Comparison of ENCODE assay signal across 25 cellular contexts in the genomic region with DNA sequence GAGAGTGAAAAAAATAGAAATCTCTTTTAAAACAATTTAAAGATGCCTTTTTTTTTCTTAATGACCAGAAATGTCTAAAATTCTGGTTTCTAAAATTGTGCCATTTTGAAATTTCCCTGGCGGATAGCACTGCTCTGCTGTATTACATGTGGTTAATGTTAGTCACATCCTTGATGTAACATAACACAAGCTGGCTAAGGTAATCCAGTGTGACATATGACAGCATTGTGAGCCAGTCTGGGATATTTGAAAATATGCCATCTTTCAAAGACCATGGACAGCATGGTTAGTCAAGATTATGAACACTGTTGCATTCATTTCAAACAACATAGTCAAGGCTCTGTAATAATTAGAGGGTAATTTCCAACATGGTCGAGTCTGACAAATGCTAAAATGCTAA.
DNase-seq lines count a peak whose midpoint lies in the region; ATAC-seq and TF ChIP-seq lines count a peak whose summit lies in the region.
"Had no signal": no experiment of that assay in that cellular context is flagged by ENCODE, and none has a peak within 500 bp of the region (broad histone marks: within the 10 kb centered on the region; RNA-seq: fewer than 3 reads in every experiment).

No MANE protein-coding gene starts in this region.

- no peaks in the 10 kb centered on the region for H3K9me3 Mint-ChIP-seq in MCF 10A (ENCODE audit: unreplicated experiment)

- in situ Hi-C loops in mammary epithelial cell (cut with MboI; ENCODE audit: low sequenced_read_pairs in 2 of 2), result no loop called here

- no peak overlapping the region for H3K4me2 ChIP-seq in mammary epithelial cell (ENCODE audit: insufficient read depth, low read depth, low read length)

- no peak overlapping the region for H3K9ac ChIP-seq in mammary epithelial cell (ENCODE audit: insufficient read depth, low read length)

- no peaks in the 10 kb centered on the region for H3K36me3 ChIP-seq in breast epithelium
- no peaks in the 10 kb centered on the region for H3K36me3 ChIP-seq in mammary epithelial cell (ENCODE audit: insufficient read depth, low read length)
- no peaks in the 10 kb centered on the region for H3K36me3 ChIP-seq in spleen
- H3K36me3 ChIP-seq: HAP-1 had no signal

- no peaks in the 10 kb centered on the region for H3K27me3 Mint-ChIP-seq in MCF 10A (ENCODE audit: insufficient read depth, unreplicated experiment)
- H3K27me3 Mint-ChIP-seq: B cell had no signal

- H3K36me3 Mint-ChIP-seq in MCF 10A (ENCODE audit: insufficient read depth, unreplicated experiment), result no peaks in the 10 kb centered on the region
- H3K36me3 Mint-ChIP-seq: CD8-positive, alpha-beta T cell had no signal

- peak; percentile 38 for DNase-seq in MCF 10A (ENCODE audit: unreplicated experiment)
- no peak for DNase-seq in breast epithelium (ENCODE audit: low spot score in 2 of 2)
- peak; percentile 20 for DNase-seq in RKO (ENCODE audit: low spot score)
- DNase-seq in mammary epithelial cell, result peak; percentile 2
- no peak for DNase-seq in SW 1271 (lab: John Stamatoyannopoulos, UW)
- DNase-seq in spleen, result no peak
- DNase-seq in DMS53 treated with DMSO at 0.1 percent for 48 hours (lab: John Stamatoyannopoulos, UW; ENCODE audit: unreplicated experiment), result no peak
- DNase-seq: CD8-positive, alpha-beta T cell; DND-41; GOT3; IMR-90; KG1; NCI-H1092; NCI-H1417 treated with DMSO at 0.1 percent for 48 hours; NCI-H1694 treated with DMSO at 0.1 percent for 48 hours; NCI-H2081; NCI-H2227 treated with DMSO at 0.1 percent for 48 hours; NCI-H526 treated with DMSO at 0.1 percent for 48 hours; SHP77 treated with DMSO at 0.1 percent for 48 hours had no signal

- BruUV-seq in MCF 10A (replicated peaks; lab: Mats Ljungman, UMichigan) (no TSS peak), mammary epithelial cell (replicated peaks; lab: Mats Ljungman, UMichigan) (no TSS peak)

- H3K27me3 ChIP-seq in breast epithelium, result no peaks in the 10 kb centered on the region
- peaks cover 3% of the 10 kb centered on the region for H3K27me3 ChIP-seq in mammary epithelial cell (ENCODE audit: insufficient read depth, low read length)
- H3K27me3 ChIP-seq in spleen (replicated peaks in 1 of 7), result no peaks in the 10 kb centered on the region

- no peak for TF ChIP-seq CTCF in MCF 10A (IDR thresholded peaks at IDR 0.05; ENCODE audit: unreplicated experiment)
- no peak for TF ChIP-seq CTCF in breast epithelium (IDR thresholded peaks at IDR 0.05)
- no peak for TF ChIP-seq CTCF in mammary epithelial cell (conservative IDR thresholded peaks at IDR 0.05 in 1 of 2, IDR thresholded peaks at IDR 0.05 in 1 of 2; ENCODE audit: extremely low read depth in 1 of 2, insufficient read depth in 1 of 2, low read depth in 1 of 2, low read length in 2 of 2)
- TF ChIP-seq CTCF in spleen (IDR thresholded peaks at IDR 0.05 in 8 of 11, conservative IDR thresholded peaks at IDR 0.05 in 3 of 11), result no peak

- WGBS in mammary epithelial cell (ENCODE audit: low coverage, missing lambda C conversion rate), result 61% methylated on average over 2 of the region's 2 CpGs
- 63 to 75% (median 69%) methylated on average over 2 of the region's 2 CpGs for WGBS in spleen, 5 donors

- no peaks in the 10 kb centered on the region for H3K9me3 ChIP-seq in breast epithelium
- H3K9me3 ChIP-seq in mammary epithelial cell (replicated peaks; ENCODE audit: insufficient read depth, low read length), result no peaks in the 10 kb centered on the region
- H3K9me3 ChIP-seq in spleen, result no peaks in the 10 kb centered on the region
- H3K9me3 ChIP-seq: HAP-1 had no signal

- ATAC-seq in GM19463 (IDR thresholded peaks at IDR 0.05; ENCODE audit: unreplicated experiment), result no peak
- ATAC-seq: CD8-positive, alpha-beta T cell had no signal

- H3K4me3 Mint-ChIP-seq in MCF 10A (ENCODE audit: unreplicated experiment), result no peak overlapping the region
- H3K4me3 Mint-ChIP-seq: B cell; CD8-positive, alpha-beta T cell had no signal

- no peak for TF ChIP-seq POLR2A in breast epithelium (IDR thresholded peaks at IDR 0.05)
- TF ChIP-seq POLR2A in spleen (IDR thresholded peaks at IDR 0.05), result no peak

- H3K4me1 ChIP-seq in breast epithelium (no peaks in the 10 kb centered on the region), mammary epithelial cell (ENCODE audit: insufficient read depth, low read length) (no peaks in the 10 kb centered on the region), spleen (no peaks in the 10 kb centered on the region)
- H3K4me1 ChIP-seq: HAP-1 had no signal

- no peak overlapping the region for H2AFZ ChIP-seq in mammary epithelial cell (ENCODE audit: low read depth, low read length)

- dilution Hi-C loops in mammary epithelial cell (cut with HindIII; ENCODE audit: low sequenced_read_pairs), result no loop called here

- H3K4me1 Mint-ChIP-seq in MCF 10A (ENCODE audit: insufficient read depth, unreplicated experiment), result no peaks in the 10 kb centered on the region
- H3K4me1 Mint-ChIP-seq: B cell had no signal

- H3K27ac ChIP-seq in breast epithelium, result no peak overlapping the region
- no peak overlapping the region for H3K27ac ChIP-seq in mammary epithelial cell (ENCODE audit: insufficient read depth, low read depth, low read length)
- H3K27ac ChIP-seq in spleen, result no peak overlapping the region
- H3K27ac ChIP-seq: 22Rv1, C4-2B, SK-N-MC had no signal

- POLR2A ChIA-PET in MCF 10A (lab: Yijun Ruan, JAX), result no interaction called here

- H3K4me3 ChIP-seq in breast epithelium (no peak overlapping the region), mammary epithelial cell (replicated peaks in 1 of 3; ENCODE audit: insufficient read depth in 1 of 3, low read depth in 2 of 3, low read length in 3 of 3) (no peak overlapping the region), spleen (no peak overlapping the region)
- H3K4me3 ChIP-seq: HAP-1, SK-N-MC had no signal

- no peaks in the 10 kb centered on the region for H4K20me1 ChIP-seq in mammary epithelial cell (ENCODE audit: insufficient read depth, low read length)

- H3K79me2 ChIP-seq in mammary epithelial cell (ENCODE audit: insufficient read depth, low read length), result no peaks in the 10 kb centered on the region

- CTCF ChIA-PET in MCF 10A (lab: Yijun Ruan, JAX) (interaction anchor here (3.2 kb wide), 1 partner anchor 12 kb away, joined by 14 read pairs; no protein-coding TSS in a partner anchor), mammary epithelial cell (lab: Charles Lee; ENCODE audit: low non-redundant PET) (interaction anchor here (0.6 kb wide), 1 partner anchor 34 kb away, joined by 4 read pairs; no protein-coding TSS in a partner anchor)

- no peak overlapping the region for H3K27ac Mint-ChIP-seq in MCF 10A (ENCODE audit: low read depth, unreplicated experiment)
- H3K27ac Mint-ChIP-seq: B cell; CD8-positive, alpha-beta T cell had no signal

- intact Hi-C loops in MCF 10A (cut with micrococcal nuclease), result no loop called here
- intact Hi-C loops in breast epithelium (cut with DNase I; ENCODE audit: low total_unique reads), result no loop called here
- intact Hi-C loops in mammary epithelial cell (cut with micrococcal nuclease), result no loop called here
- intact Hi-C loops in spleen (cut with DNase I; ENCODE audit: low total_unique reads), result no loop called here

Comparison
In these comparisons a context has a peak if more than half of its experiments do, and no peak if none do; other contexts are left out.
1. DNase-seq: peak in MCF 10A (single experiment), RKO (single experiment) and mammary epithelial cell (single experiment); none in breast epithelium (0 of 2), SW 1271 (0 of 2), spleen (single experiment) and DMS53 treated with DMSO at 0.1 percent for 48 hours (single experiment).